In the genomic region with DNA sequence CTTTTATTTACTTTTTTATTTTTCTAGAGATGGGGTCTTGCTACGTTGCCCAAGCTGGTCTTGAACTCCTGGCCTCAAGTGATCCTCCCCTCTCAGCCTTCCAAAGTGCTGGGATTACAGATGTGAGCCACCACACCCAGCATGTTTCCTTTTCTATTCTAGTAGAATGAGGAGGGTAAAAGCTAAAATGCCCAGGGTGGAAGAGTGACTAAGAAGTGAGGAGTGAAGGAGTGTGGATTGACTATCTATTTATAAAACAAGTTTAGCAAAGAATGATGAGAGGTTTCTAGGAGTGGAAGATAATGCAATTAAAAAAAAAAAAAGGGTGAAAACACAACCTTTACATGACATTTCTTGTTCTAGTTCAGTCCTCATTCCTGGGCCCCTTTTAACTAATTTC, we compare ENCODE assay signal across 9 cellular contexts.
"Had no signal": no experiment of that assay in that cellular context is flagged by ENCODE, and none has a peak within 500 bp of the region (broad histone marks: within the 10 kb centered on the region; RNA-seq: fewer than 3 reads in every experiment).

No MANE protein-coding gene starts in this region.

- H3K36me3 Mint-ChIP-seq: IgD-negative memory B cell had no signal

- H3K27ac ChIP-seq: GM23248, HL-60 had no signal

- H3K27ac Mint-ChIP-seq: HFFc6, IgD-negative memory B cell had no signal

- H3K4me3 Mint-ChIP-seq: HFFc6, IgD-negative memory B cell had no signal

- ATAC-seq: HCT116, HepG2 had no signal

- H3K9me3 ChIP-seq: HAP-1 had no signal

- DNase-seq: GM23248, GOT3, H7, HFFc6 had no signal

- H3K4me1 ChIP-seq: HAP-1 had no signal
